18 cellular contexts compared by ENCODE assay signal in the genomic region with DNA sequence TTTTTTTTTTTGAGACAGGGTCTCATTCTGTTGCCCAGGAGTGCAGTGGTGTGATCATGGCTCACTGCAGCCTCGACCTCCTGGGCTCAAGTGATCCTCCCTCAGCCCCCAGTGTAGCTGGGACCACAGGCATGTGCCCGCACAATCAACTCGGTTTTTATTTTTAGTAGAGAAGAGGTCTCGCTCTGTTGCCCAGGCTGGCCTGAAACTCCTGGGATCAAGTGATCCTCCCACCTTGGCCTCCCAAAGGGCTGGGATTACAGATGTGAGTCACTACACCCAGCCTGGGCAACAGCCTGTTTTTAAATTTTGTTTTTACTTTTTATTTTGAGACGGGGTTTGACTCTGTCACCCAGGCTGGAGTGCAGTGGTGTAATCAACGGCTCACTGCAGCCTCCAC. TPM values are rescaled to one million over a fixed set of nuclear protein-coding genes. Genes with fewer than 3 reads are reported as not detected.
DNase-seq lines count a peak whose midpoint lies in the region; ATAC-seq and TF ChIP-seq lines count a peak whose summit lies in the region.
"Had no signal": no experiment of that assay in that cellular context is flagged by ENCODE, and none has a peak within 500 bp of the region (broad histone marks: within the 10 kb centered on the region; RNA-seq: fewer than 3 reads in every experiment).

No MANE protein-coding gene starts in this region.

- H3K27ac Mint-ChIP-seq in activated T-helper 2 cell treated with anti-CD3 and anti-CD28 coated beads, Interferon-gamma antibody, Interleukin-2, Interleukin-4, amounts not matched to agents 10 μg/mL and 5 μg/mL and 100 μg/mL, durations not matched to agents 14 hours and 24 hours and 36 hours = peak overlapping the region; percentile 22
- peak overlapping the region; percentile 19 for H3K27ac Mint-ChIP-seq in neural crest cell (ENCODE audit: unreplicated experiment)

- intact Hi-C loops in activated T-helper 2 cell treated with anti-CD3 and anti-CD28 coated beads, Interferon-gamma antibody, Interleukin-2, Interleukin-4, amounts not matched to agents 10 μg/mL and 5 μg/mL and 100 μg/mL, durations not matched to agents 14 hours and 24 hours and 36 hours (cut with micrococcal nuclease) = loop anchor here (5.0 kb wide), 1 partner anchor 94 kb away; no protein-coding TSS in a partner anchor
- intact Hi-C loops in heart right ventricle (cut with DNase I) = loop anchor here in 2 of 10 donors (5.0 to 10.0 kb wide), 2 partner anchors 99 to 102 kb away; a partner anchor contains a TSS

- no peak overlapping the region for H3K9ac ChIP-seq in Karpas-422 (ENCODE audit: low read length)

- peaks cover 32% of the 10 kb centered on the region for H3K4me1 Mint-ChIP-seq in activated T-helper 2 cell treated with anti-CD3 and anti-CD28 coated beads, Interferon-gamma antibody, Interleukin-2, Interleukin-4, amounts not matched to agents 10 μg/mL and 5 μg/mL and 100 μg/mL, durations not matched to agents 14 hours and 24 hours and 36 hours (ENCODE audit: low read depth)
- H3K4me1 Mint-ChIP-seq in neural crest cell = peaks cover 39% of the 10 kb centered on the region

- ATAC-seq in heart right ventricle (no peak), HG02798 (IDR thresholded peaks at IDR 0.05; ENCODE audit: poor library complexity, unreplicated experiment) (no peak)
- ATAC-seq: lower lobe of right lung; stimulated activated naive CD8-positive, alpha-beta T cell treated with anti-CD3 and anti-CD28 coated beads, Interleukin-15, Interleukin-2, amounts not matched to agents 100 U/mL and 50 U/mL, for 24 hours had no signal

- peaks cover 39% of the 10 kb centered on the region for H3K36me3 Mint-ChIP-seq in activated T-helper 2 cell treated with anti-CD3 and anti-CD28 coated beads, Interferon-gamma antibody, Interleukin-2, Interleukin-4, amounts not matched to agents 10 μg/mL and 5 μg/mL and 100 μg/mL, durations not matched to agents 14 hours and 24 hours and 36 hours (ENCODE audit: low read depth)
- H3K36me3 Mint-ChIP-seq in neural crest cell (ENCODE audit: low read depth) = peaks cover 17% of the 10 kb centered on the region

- peak; percentile 69 for DNase-seq in Caki2 (ENCODE audit: low read depth)
- no peak for DNase-seq in Karpas-422
- no peak for DNase-seq in activated T-helper 2 cell treated with anti-CD3 and anti-CD28 coated beads, Interferon-gamma antibody, Interleukin-2, Interleukin-4, amounts not matched to agents 10 μg/mL and 5 μg/mL and 100 μg/mL, durations not matched to agents 14 hours and 24 hours and 36 hours (ENCODE audit: low spot score)
- DNase-seq in neural crest cell (ENCODE audit: low read depth, low spot score) = no peak
- no peak for DNase-seq in heart right ventricle
- no peak for DNase-seq in nucleus accumbens (lab: John Stamatoyannopoulos, UW)
- DNase-seq: activated naive CD4-positive, alpha-beta T cell treated with anti-CD3 and anti-CD28 coated beads, Interleukin-2, amount 50 U/mL, for 16 hours; AML-193; brain microvascular endothelial cell; lower lobe of right lung; NCI-H1436 treated with DMSO at 0.1 percent for 48 hours; NCI-H774; PC-9; stimulated activated naive CD8-positive, alpha-beta T cell treated with anti-CD3 and anti-CD28 coated beads, Interleukin-15, Interleukin-2, amounts not matched to agents 100 U/mL and 50 U/mL, for 24 hours; tibial artery had no signal

- H3K36me3 ChIP-seq in Karpas-422 (ENCODE audit: insufficient read depth, low read length) (peaks cover 11% of the 10 kb centered on the region), heart right ventricle (peaks cover 0 to 3% (median 0%) of the 10 kb centered on the region in 9 donors)
- H3K36me3 ChIP-seq: lower lobe of right lung, tibial artery had no signal

- H3K9me3 ChIP-seq in Karpas-422 (ENCODE audit: low read length) (no peaks in the 10 kb centered on the region), heart right ventricle (no peaks in the 10 kb centered on the region)
- H3K9me3 ChIP-seq: lower lobe of right lung, SJSA1, tibial artery had no signal

- no peak overlapping the region for H3K4me3 Mint-ChIP-seq in activated T-helper 2 cell treated with anti-CD3 and anti-CD28 coated beads, Interferon-gamma antibody, Interleukin-2, Interleukin-4, amounts not matched to agents 10 μg/mL and 5 μg/mL and 100 μg/mL, durations not matched to agents 14 hours and 24 hours and 36 hours (ENCODE audit: low read depth)
- peak overlapping the region; percentile 78 for H3K4me3 Mint-ChIP-seq in neural crest cell

- H3K27me3 Mint-ChIP-seq in activated T-helper 2 cell treated with anti-CD3 and anti-CD28 coated beads, Interferon-gamma antibody, Interleukin-2, Interleukin-4, amounts not matched to agents 10 μg/mL and 5 μg/mL and 100 μg/mL, durations not matched to agents 14 hours and 24 hours and 36 hours (ENCODE audit: low read depth) = no peaks in the 10 kb centered on the region
- peaks cover 13% of the 10 kb centered on the region for H3K27me3 Mint-ChIP-seq in neural crest cell (ENCODE audit: low read depth)

- peak overlapping the region; percentile 58; the same call in 1 of the 2 replicates for H3K27ac ChIP-seq in Karpas-422 (ENCODE audit: low read length)
- no peak overlapping the region for H3K27ac ChIP-seq in heart right ventricle
- H3K27ac ChIP-seq: brain microvascular endothelial cell, coronary artery, lower lobe of right lung, PC-9, SJSA1, tibial artery had no signal

- no peak overlapping the region for H3K4me2 ChIP-seq in Karpas-422 (ENCODE audit: low read depth, low read length, poor library complexity, severe bottlenecking)
- H3K4me2 ChIP-seq: PC-9 had no signal

- WGBS in heart right ventricle, 2 donors = 83 to 85% methylated on average over 6 of the region's 6 CpGs

- TF ChIP-seq CTCF in neural crest cell (conservative IDR thresholded peaks at IDR 0.05) (no peak), heart right ventricle (IDR thresholded peaks at IDR 0.05) (no peak)

- peaks cover 38% of the 10 kb centered on the region for H3K4me1 ChIP-seq in Karpas-422 (ENCODE audit: low read length)
- peaks cover 3 to 27% (median 18%) of the 10 kb centered on the region in 9 donors for H3K4me1 ChIP-seq in heart right ventricle

- in situ Hi-C loops in Caki2 (cut with HindIII; ENCODE audit: low pct_unique_long_range_greater_than_20kb, low sequenced_read_pairs) = no loop called here

- H3K9me2 ChIP-seq in Karpas-422 (replicated peaks; ENCODE audit: insufficient read depth, low read length) = no peaks in the 10 kb centered on the region

- peaks cover 18% of the 10 kb centered on the region for H4K20me1 ChIP-seq in Karpas-422 (ENCODE audit: insufficient read depth, low read depth, low read length)

- H3K27me3 ChIP-seq in Karpas-422 (ENCODE audit: low read length) (no peaks in the 10 kb centered on the region), heart right ventricle (no peaks in the 10 kb centered on the region)
- H3K27me3 ChIP-seq: brain microvascular endothelial cell, SJSA1, tibial artery had no signal

- H2AFZ ChIP-seq in Karpas-422 (ENCODE audit: low read length) = no peak overlapping the region
- H2AFZ ChIP-seq: PC-9 had no signal

- H3K79me2 ChIP-seq in Karpas-422 (ENCODE audit: low read length) = peaks cover 17% of the 10 kb centered on the region; the same call in 1 of the 2 replicates

- H3K4me3 ChIP-seq in Karpas-422 (ENCODE audit: low read length) = no peak overlapping the region
- no peak overlapping the region for H3K4me3 ChIP-seq in heart right ventricle
- H3K4me3 ChIP-seq: coronary artery, lower lobe of right lung, PC-9, SJSA1, tibial artery had no signal

- no peaks in the 10 kb centered on the region for H3K9me3 Mint-ChIP-seq in activated T-helper 2 cell treated with anti-CD3 and anti-CD28 coated beads, Interferon-gamma antibody, Interleukin-2, Interleukin-4, amounts not matched to agents 10 μg/mL and 5 μg/mL and 100 μg/mL, durations not matched to agents 14 hours and 24 hours and 36 hours
- H3K9me3 Mint-ChIP-seq in neural crest cell = no peaks in the 10 kb centered on the region

RNA-seq across cellular contexts. Expression of a gene that starts 2.3 kb away (rescaled TPM):
- 21.0 and 29.2 TPM in 2 replicates for total RNA-seq in Caki2 (2014; rRNA removed; shearing (Covaris generic); ENCODE audit: low replicate concordance)
- 50.8 and 59.7 TPM in 2 replicates for total RNA-seq in Karpas-422 (2014; rRNA removed; shearing (Covaris generic); ENCODE audit: low replicate concordance)
- 51.7 and 54.3 TPM in 2 replicates for total RNA-seq in activated T-helper 2 cell treated with anti-CD3 and anti-CD28 coated beads, Interferon-gamma antibody, Interleukin-2, Interleukin-4, amounts not matched to agents 10 μg/mL and 5 μg/mL and 100 μg/mL, durations not matched to agents 14 hours and 24 hours and 36 hours
- total RNA-seq in neural crest cell (43.3 and 45.4 TPM in 2 replicates), heart right ventricle (10 to 100 TPM; 21.4 to 35.8 (median 30.3) TPM)
- polyA plus RNA-seq in heart right ventricle = 10 to 100 TPM; 12.4 to 34.4 TPM

RNA-seq across cellular contexts. Expression of a gene that starts 57.3 kb away (rescaled TPM):
- total RNA-seq in Caki2 (2014; rRNA removed; shearing (Covaris generic); ENCODE audit: low replicate concordance) = 64.8 and 65.6 TPM in 2 replicates
- 13.6 and 28.5 TPM in 2 replicates for total RNA-seq in Karpas-422 (2014; rRNA removed; shearing (Covaris generic); ENCODE audit: low replicate concordance)
- total RNA-seq in activated T-helper 2 cell treated with anti-CD3 and anti-CD28 coated beads, Interferon-gamma antibody, Interleukin-2, Interleukin-4, amounts not matched to agents 10 μg/mL and 5 μg/mL and 100 μg/mL, durations not matched to agents 14 hours and 24 hours and 36 hours = 137 and 138 TPM in 2 replicates
- total RNA-seq in neural crest cell (219 and 223 TPM in 2 replicates), heart right ventricle (1 to 10 TPM in 5 of 10 donors, under 1 TPM in 5; 0.35 to 6.2 (median 1.1) TPM)
- polyA plus RNA-seq in heart right ventricle = under 1 TPM; 0.39 to 0.44 TPM
